8 cellular contexts compared by ENCODE assay signal in the genomic region with DNA sequence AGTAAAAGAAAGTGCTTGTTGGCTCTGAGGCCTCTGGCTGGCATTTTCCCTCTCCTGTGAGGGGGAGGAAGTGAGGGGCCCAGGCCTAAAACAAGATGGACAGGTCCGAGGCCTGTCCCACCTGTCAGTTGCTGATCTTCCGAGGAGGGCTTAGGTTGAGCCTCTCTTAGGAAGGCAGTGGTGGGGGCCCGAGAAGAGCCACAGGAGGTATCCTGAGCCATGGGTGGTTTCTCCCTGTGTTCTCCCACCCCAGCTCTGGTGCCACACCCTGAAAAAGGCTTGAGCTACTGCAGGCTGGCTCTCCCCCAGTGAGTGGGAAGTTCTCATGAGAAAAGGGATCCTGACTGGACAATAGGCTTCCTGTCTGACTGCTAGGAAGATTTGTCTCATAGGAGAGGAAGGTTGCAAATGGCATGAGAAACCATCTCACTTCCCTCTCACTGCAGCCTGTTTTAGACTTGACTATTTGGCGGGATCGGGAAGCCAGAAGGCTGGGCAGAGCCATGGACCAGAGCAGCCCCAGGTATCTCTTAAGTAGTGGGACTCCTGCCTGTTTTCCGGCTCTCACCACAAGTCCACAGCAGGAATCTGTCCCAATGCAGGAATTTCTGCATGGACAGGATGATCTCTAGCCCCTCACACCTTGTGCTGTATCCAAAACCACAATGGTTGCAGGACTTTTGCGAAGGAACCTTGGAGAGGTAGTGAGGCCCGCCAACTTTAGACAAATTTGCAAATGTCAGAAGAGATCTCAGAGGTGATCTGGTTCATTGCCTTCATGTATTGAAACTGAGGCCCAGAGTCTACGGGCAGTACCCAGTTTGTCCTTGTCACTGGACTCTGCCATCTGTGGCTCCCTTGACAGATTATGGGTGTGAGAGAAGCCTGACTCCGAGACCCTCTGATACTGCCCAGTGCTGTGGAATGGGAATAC.
DNase-seq lines count a peak whose midpoint lies in the region; ATAC-seq and TF ChIP-seq lines count a peak whose summit lies in the region.

No MANE protein-coding gene starts in this region.

- peaks cover 8% of the 10 kb centered on the region for H3K36me3 ChIP-seq in WERI-Rb-1
- no peaks in the 10 kb centered on the region for H3K36me3 ChIP-seq in suprapubic skin

- H3K4me1 Mint-ChIP-seq in immature natural killer cell: peaks cover 88 to 93% of the 10 kb centered on the region in 2 donors

- TF ChIP-seq CTCF in WERI-Rb-1 (IDR thresholded peaks at IDR 0.05; ENCODE audit: low read depth, low read length) (no peak), suprapubic skin (IDR thresholded peaks at IDR 0.05) (no peak), GM20000 (IDR thresholded peaks at IDR 0.05; ENCODE audit: extremely low read depth, missing control alignments) (no peak)

- H3K27ac Mint-ChIP-seq in immature natural killer cell: peak overlapping the region; percentile 58 to 82 (median 76)

- ATAC-seq in GM18858 (IDR thresholded peaks at IDR 0.05; ENCODE audit: unreplicated experiment): no peak

- WGBS in suprapubic skin: 74% methylated on average over 6 of the region's 10 CpGs

- peaks cover 57% of the 10 kb centered on the region for H3K4me1 ChIP-seq in suprapubic skin

- no peak for TF ChIP-seq EP300 in suprapubic skin (IDR thresholded peaks at IDR 0.05)

- DNase-seq in NCI-H82 (lab: John Stamatoyannopoulos, UW) (peak; percentile 66), NCI-H82 treated with DMSO at 0.1 percent for 48 hours (lab: John Stamatoyannopoulos, UW; ENCODE audit: unreplicated experiment) (no peak), WERI-Rb-1 (peak; percentile 80), immature natural killer cell (no peak), suprapubic skin (ENCODE audit: low spot score in 2 of 2) (no peak), GM20000 (ENCODE audit: low spot score) (no peak), DMS79 treated with DMSO at 0.1 percent for 48 hours (lab: John Stamatoyannopoulos, UW) (no peak)

- H3K27me3 Mint-ChIP-seq in immature natural killer cell (ENCODE audit: low read depth in 3 of 3): peaks cover 0 to 4% (median 3%) of the 10 kb centered on the region in 3 donors

- H3K9me3 Mint-ChIP-seq in immature natural killer cell: no peaks in the 10 kb centered on the region

- no peaks in the 10 kb centered on the region for H3K27me3 ChIP-seq in WERI-Rb-1 (ENCODE audit: insufficient read depth, low read depth, severe bottlenecking)
- H3K27me3 ChIP-seq in suprapubic skin: no peaks in the 10 kb centered on the region

- no peak overlapping the region for H3K4me3 ChIP-seq in WERI-Rb-1 (ENCODE audit: low read depth, low read length)
- H3K4me3 ChIP-seq in suprapubic skin: no peak overlapping the region

- no peak overlapping the region for H3K4me3 Mint-ChIP-seq in immature natural killer cell

- no peak for TF ChIP-seq POLR2A in suprapubic skin (IDR thresholded peaks at IDR 0.05)

- H3K36me3 Mint-ChIP-seq in immature natural killer cell: peaks cover 0 to 5% (median 5%) of the 10 kb centered on the region in 3 donors

- H3K27ac ChIP-seq in WERI-Rb-1 (peak overlapping the region; percentile 93), suprapubic skin (peak overlapping the region; percentile 62)

- H3K9me3 ChIP-seq in WERI-Rb-1 (ENCODE audit: severe bottlenecking) (no peaks in the 10 kb centered on the region), suprapubic skin (no peaks in the 10 kb centered on the region)

Comparison
In these comparisons a context has a peak if more than half of its experiments do, and no peak if none do; other contexts are left out.
1. DNase-seq: peak in NCI-H82 (single experiment) and WERI-Rb-1 (single experiment); none in NCI-H82 treated with DMSO at 0.1 percent for 48 hours (single experiment), immature natural killer cell (0 of 3), suprapubic skin (0 of 2), GM20000 (single experiment) and DMS79 treated with DMSO at 0.1 percent for 48 hours (single experiment).